In the genomic region with DNA sequence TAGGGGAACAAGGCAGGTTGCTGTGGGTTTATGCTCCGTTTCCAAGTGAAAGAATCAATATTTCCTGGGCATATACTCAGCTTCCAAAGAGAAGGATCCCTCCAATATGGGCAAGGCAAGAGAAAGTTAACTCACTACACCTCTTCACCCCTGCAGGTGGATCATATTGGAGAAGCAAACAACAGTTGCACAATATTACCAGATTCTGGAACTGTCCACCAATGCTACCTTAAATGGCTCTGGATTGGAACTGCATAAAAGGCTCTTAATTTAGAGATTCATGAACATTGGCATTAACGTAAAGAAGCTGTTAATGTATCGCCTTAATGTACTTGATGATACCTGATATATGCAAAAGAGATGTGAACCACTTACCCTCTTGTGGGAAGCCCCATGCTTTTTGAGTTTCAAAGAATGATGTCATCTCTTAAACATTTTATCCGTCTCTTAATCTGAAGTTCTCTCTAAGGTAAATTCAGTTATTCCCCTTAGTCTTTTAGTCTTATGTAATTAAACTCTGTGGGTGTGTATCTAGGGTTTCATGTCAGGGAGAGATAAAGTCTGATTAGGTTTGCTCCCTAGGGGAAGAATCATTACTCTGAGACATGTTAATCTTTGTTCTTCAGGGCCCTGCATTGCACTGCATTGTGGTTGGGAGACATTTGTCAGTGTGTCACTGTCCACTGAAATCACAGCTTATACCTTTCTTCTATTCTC, we compare ENCODE assay signal across 22 cellular contexts.
DNase-seq lines count a peak whose midpoint lies in the region; ATAC-seq, FAIRE-seq and TF ChIP-seq lines count a peak whose summit lies in the region.
"Had no signal": no experiment of that assay in that cellular context is flagged by ENCODE, and none has a peak within 500 bp of the region (broad histone marks: within the 10 kb centered on the region; RNA-seq: fewer than 3 reads in every experiment).

No MANE protein-coding gene starts in this region.

- H3K9ac ChIP-seq in endodermal cell (ENCODE audit: extremely low read depth, low read length, poor library complexity, severe bottlenecking): no peak overlapping the region
- H3K9ac ChIP-seq: GM23248 had no signal

- H3K27ac Mint-ChIP-seq in endodermal cell: peak overlapping the region; percentile 50
- no peak overlapping the region for H3K27ac Mint-ChIP-seq in CD4-positive, alpha-beta T cell
- H3K27ac Mint-ChIP-seq: T-cell had no signal

- H3K9me3 Mint-ChIP-seq in endodermal cell: peaks cover 2% of the 10 kb centered on the region
- H3K9me3 Mint-ChIP-seq in activated T-cell treated with anti-CD3 and anti-CD28 coated beads, Interleukin-2, amount 50 U/mL, for 4 hours: no peaks in the 10 kb centered on the region
- no peaks in the 10 kb centered on the region for H3K9me3 Mint-ChIP-seq in CD4-positive, alpha-beta T cell
- H3K9me3 Mint-ChIP-seq: T-cell had no signal

- CTCF ChIA-PET in HEK293 (lab: Yijun Ruan, JAX): interaction anchor here (0.6 to 0.7 kb wide), 3 partner anchors 16 to 116 kb away, joined by 3 to 5 read pairs (median 3); no protein-coding TSS in a partner anchor
- CTCF ChIA-PET in CD4-positive, alpha-beta T cell (lab: Charles Lee): no interaction called here

- H3K9me3 ChIP-seq in HEK293 (ENCODE audit: control insufficient read depth, insufficient read depth, low read depth, low read length): no peaks in the 10 kb centered on the region
- peaks cover 5% of the 10 kb centered on the region for H3K9me3 ChIP-seq in endodermal cell (ENCODE audit: control insufficient read depth, low read length)
- no peaks in the 10 kb centered on the region for H3K9me3 ChIP-seq in CD4-positive, alpha-beta T cell (ENCODE audit: control insufficient read depth, low read length)

- H3K36me3 ChIP-seq in HEK293 (ENCODE audit: control insufficient read depth in 2 of 2, insufficient read depth in 1 of 2, low read length in 2 of 2): no peaks in the 10 kb centered on the region
- H3K36me3 ChIP-seq in endodermal cell (ENCODE audit: control insufficient read depth, insufficient read depth, low read length): no peaks in the 10 kb centered on the region

- no peaks in the 10 kb centered on the region for H3K36me3 Mint-ChIP-seq in endodermal cell (ENCODE audit: low read depth)
- no peaks in the 10 kb centered on the region for H3K36me3 Mint-ChIP-seq in activated T-cell treated with anti-CD3 and anti-CD28 coated beads, Interleukin-2, amount 50 U/mL, for 4 hours (ENCODE audit: insufficient read depth)
- no peaks in the 10 kb centered on the region for H3K36me3 Mint-ChIP-seq in CD4-positive, alpha-beta T cell (ENCODE audit: low read depth)
- H3K36me3 Mint-ChIP-seq: T-cell had no signal

- DNase-seq in D721Med (ENCODE audit: insufficient read length, low spot score) (no peak), SK-N-DZ (ENCODE audit: low spot score) (peak; percentile 90), endodermal cell (no peak), NCI-H128 (lab: John Stamatoyannopoulos, UW; ENCODE audit: unreplicated experiment) (no peak), COLO829 (ENCODE audit: low spot score) (no peak)
- no peak for DNase-seq in activated T-cell treated with anti-CD3 and anti-CD28 coated beads, Interleukin-2, amount 50 U/mL, for 4 hours
- DNase-seq in CD4-positive, alpha-beta T cell: no peak
- DNase-seq: GM23248; HCEC 1CT; MV-4-11; NCI-H187 treated with DMSO at 0.1 percent for 48 hours; NCI-H446; NCI-H526 treated with DMSO at 0.1 percent for 48 hours; NK-92 treated with Interleukin-12 subunit alpha and Interleukin-12 subunit beta, amount 100 ng/mL, for 24 hours; Right ventricle myocardium superior; T-cell had no signal

- H3K4me1 Mint-ChIP-seq in endodermal cell: peaks cover 24% of the 10 kb centered on the region
- no peaks in the 10 kb centered on the region for H3K4me1 Mint-ChIP-seq in activated T-cell treated with anti-CD3 and anti-CD28 coated beads, Interleukin-2, amount 50 U/mL, for 4 hours (ENCODE audit: low read depth)
- H3K4me1 Mint-ChIP-seq in CD4-positive, alpha-beta T cell (ENCODE audit: low read depth): no peaks in the 10 kb centered on the region
- H3K4me1 Mint-ChIP-seq: T-cell had no signal

- TF ChIP-seq CTCF in D721Med (IDR thresholded peaks at IDR 0.05; ENCODE audit: insufficient read depth, missing control alignments) (no peak), HEK293 (tag by site-specific recombination; IDR thresholded peaks at IDR 0.05) (no peak), endodermal cell (conservative IDR thresholded peaks at IDR 0.05) (no peak)
- no peak for TF ChIP-seq CTCF in CD4-positive, alpha-beta T cell (IDR thresholded peaks at IDR 0.05)

- no peak overlapping the region for H3K4me3 Mint-ChIP-seq in endodermal cell
- H3K4me3 Mint-ChIP-seq in activated T-cell treated with anti-CD3 and anti-CD28 coated beads, Interleukin-2, amount 50 U/mL, for 4 hours: no peak overlapping the region
- H3K4me3 Mint-ChIP-seq in CD4-positive, alpha-beta T cell: no peak overlapping the region
- H3K4me3 Mint-ChIP-seq: T-cell had no signal

- H3K27me3 Mint-ChIP-seq in endodermal cell (ENCODE audit: insufficient read depth): no peaks in the 10 kb centered on the region
- peaks cover 14% of the 10 kb centered on the region for H3K27me3 Mint-ChIP-seq in activated T-cell treated with anti-CD3 and anti-CD28 coated beads, Interleukin-2, amount 50 U/mL, for 4 hours (ENCODE audit: low read depth)
- H3K27me3 Mint-ChIP-seq in CD4-positive, alpha-beta T cell: peaks cover 18% of the 10 kb centered on the region

- peak overlapping the region; percentile 52 for H3K27ac ChIP-seq in HEK293 (ENCODE audit: extremely low read depth, low read depth, low read length)
- no peak overlapping the region for H3K27ac ChIP-seq in endodermal cell (ENCODE audit: low read depth, low read length)
- no peak overlapping the region for H3K27ac ChIP-seq in CD4-positive, alpha-beta T cell (ENCODE audit: low read depth, low read length)
- H3K27ac ChIP-seq: C4-2B, GM23248, SK-N-MC had no signal

- intact Hi-C loops in CD4-positive, alpha-beta T cell (cut with DNase I, micrococcal nuclease): no loop called here

- no peak for ATAC-seq in activated T-cell treated with anti-CD3 and anti-CD28 coated beads, Interleukin-2, amount 50 U/mL, for 4 hours
- ATAC-seq in CD4-positive, alpha-beta T cell (ENCODE audit: poor library complexity): no peak
- ATAC-seq: T-cell had no signal

- peak; percentile 35 for FAIRE-seq in D721Med (lab: Jason Lieb, UNC)
- FAIRE-seq: GM12892, GM18507, RCC 7860 had no signal

- WGBS in endodermal cell (ENCODE audit: insufficient coverage in 1 of 2, insufficient read length in 1 of 2), 2 experiments: 89 to 97% methylated on average over 3 to 4 of the region's 4 CpGs

- no peaks in the 10 kb centered on the region for H3K27me3 ChIP-seq in endodermal cell (ENCODE audit: control insufficient read depth, insufficient read depth, low read length, poor library complexity, severe bottlenecking)
- H3K27me3 ChIP-seq in CD4-positive, alpha-beta T cell (ENCODE audit: control insufficient read depth, insufficient read depth, low read length): peaks cover 6% of the 10 kb centered on the region

- H3K4me1 ChIP-seq in HEK293 (ENCODE audit: control insufficient read depth, insufficient read depth, low read length) (peaks cover 23% of the 10 kb centered on the region), endodermal cell (ENCODE audit: control insufficient read depth, insufficient read depth, low read length) (peaks cover 11% of the 10 kb centered on the region)

- H3K4me3 ChIP-seq in HEK293 (ENCODE audit: low read depth, low read length) (no peak overlapping the region), endodermal cell (ENCODE audit: low read length) (no peak overlapping the region)
- H3K4me3 ChIP-seq: GM23248, SK-N-MC had no signal

- POLR2A ChIA-PET in HEK293 (lab: Yijun Ruan, JAX): no interaction called here
- POLR2A ChIA-PET in CD4-positive, alpha-beta T cell (lab: Charles Lee): interaction anchor here (1.1 kb wide), 1 partner anchor 11 kb away, joined by 3 read pairs; no protein-coding TSS in a partner anchor

TF ChIP-seq in HEK293, 187 proteins besides CTCF, POLR2A, EP300 and RAD21 (continues in another document):
- TF ChIP-seq ZXDB (tag by site-specific recombination; IDR thresholded peaks at IDR 0.05): peak; percentile 93
- TF ChIP-seq ZNF610 (tag by site-specific recombination; IDR thresholded peaks at IDR 0.05; ENCODE audit: borderline replicate concordance): no peak
- no peak for TF ChIP-seq ZNF423 (tag by site-specific recombination; IDR thresholded peaks at IDR 0.05)
- TF ChIP-seq PRDM1 (tag by site-specific recombination; IDR thresholded peaks at IDR 0.05): 0 out of 2 replicates have a peak, but pooled peaks have one; percentile 18
- peak; percentile 61; the same call in 1 of the 2 replicates for TF ChIP-seq ZNF501 (tag by site-specific recombination; IDR thresholded peaks at IDR 0.05)
- TF ChIP-seq, protein P1, sequence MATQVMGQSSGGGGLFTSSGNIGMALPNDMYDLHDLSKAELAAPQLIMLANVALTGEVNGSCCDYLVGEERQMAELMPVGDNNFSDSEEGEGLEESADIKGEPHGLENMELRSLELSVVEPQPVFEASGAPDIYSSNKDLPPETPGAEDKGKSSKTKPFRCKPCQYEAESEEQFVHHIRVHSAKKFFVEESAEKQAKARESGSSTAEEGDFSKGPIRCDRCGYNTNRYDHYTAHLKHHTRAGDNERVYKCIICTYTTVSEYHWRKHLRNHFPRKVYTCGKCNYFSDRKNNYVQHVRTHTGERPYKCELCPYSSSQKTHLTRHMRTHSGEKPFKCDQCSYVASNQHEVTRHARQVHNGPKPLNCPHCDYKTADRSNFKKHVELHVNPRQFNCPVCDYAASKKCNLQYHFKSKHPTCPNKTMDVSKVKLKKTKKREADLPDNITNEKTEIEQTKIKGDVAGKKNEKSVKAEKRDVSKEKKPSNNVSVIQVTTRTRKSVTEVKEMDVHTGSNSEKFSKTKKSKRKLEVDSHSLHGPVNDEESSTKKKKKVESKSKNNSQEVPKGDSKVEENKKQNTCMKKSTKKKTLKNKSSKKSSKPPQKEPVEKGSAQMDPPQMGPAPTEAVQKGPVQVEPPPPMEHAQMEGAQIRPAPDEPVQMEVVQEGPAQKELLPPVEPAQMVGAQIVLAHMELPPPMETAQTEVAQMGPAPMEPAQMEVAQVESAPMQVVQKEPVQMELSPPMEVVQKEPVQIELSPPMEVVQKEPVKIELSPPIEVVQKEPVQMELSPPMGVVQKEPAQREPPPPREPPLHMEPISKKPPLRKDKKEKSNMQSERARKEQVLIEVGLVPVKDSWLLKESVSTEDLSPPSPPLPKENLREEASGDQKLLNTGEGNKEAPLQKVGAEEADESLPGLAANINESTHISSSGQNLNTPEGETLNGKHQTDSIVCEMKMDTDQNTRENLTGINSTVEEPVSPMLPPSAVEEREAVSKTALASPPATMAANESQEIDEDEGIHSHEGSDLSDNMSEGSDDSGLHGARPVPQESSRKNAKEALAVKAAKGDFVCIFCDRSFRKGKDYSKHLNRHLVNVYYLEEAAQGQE (tag by site-specific recombination; IDR thresholded peaks at IDR 0.05): peak; percentile 57; the same call in 1 of the 2 replicates
